11 cellular contexts compared by ENCODE assay signal in the genomic region with DNA sequence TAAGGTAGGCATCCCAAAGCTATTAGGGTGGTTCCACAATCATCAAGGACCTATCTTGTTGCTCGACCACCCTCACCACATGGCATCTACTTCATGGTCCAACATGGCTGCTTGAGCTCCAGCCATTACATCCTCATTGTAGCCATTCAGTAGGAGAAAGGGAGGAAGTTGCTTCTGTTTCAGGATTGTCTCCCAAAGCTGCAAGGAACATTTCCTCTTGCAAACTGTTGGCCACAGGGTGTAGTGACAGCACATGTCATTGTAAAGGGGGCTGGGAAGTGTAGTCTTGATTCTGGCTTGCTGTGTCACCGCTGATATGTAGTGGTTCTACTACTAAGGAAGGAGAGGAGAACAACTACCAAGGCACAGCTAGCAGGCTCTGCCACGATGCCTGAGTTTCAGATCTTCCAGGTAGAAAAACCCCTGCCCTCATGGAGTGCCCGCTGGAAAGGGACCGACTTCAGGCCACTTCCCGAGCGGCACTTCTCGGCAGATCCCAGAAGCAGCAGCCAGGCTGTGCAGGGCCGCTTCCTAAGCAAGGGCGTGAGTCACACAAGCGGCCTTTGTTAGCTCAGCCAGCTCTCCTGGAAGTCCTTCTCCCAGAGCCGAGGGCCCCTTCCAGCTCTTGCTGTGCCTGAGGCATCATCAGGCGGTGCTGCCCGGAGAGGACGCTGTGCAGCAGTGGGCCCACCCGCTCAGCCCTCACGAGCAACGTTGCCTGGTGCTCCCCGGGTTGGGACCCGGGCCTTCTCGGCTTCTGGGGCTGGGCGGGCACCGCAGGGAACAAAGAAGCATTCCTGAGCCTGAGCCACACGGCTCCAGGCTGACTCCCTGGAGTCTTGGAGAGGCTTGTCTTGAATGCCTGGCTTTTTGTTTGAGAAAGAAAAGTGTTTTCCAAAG. TPM values are rescaled to one million over a fixed set of nuclear protein-coding genes. Genes with fewer than 3 reads are reported as not detected.
DNase-seq lines count a peak whose midpoint lies in the region; ATAC-seq and TF ChIP-seq lines count a peak whose summit lies in the region.
"Had no signal": no experiment of that assay in that cellular context is flagged by ENCODE, and none has a peak within 500 bp of the region (broad histone marks: within the 10 kb centered on the region; RNA-seq: fewer than 3 reads in every experiment).

No MANE protein-coding gene starts in this region.

- no peak overlapping the region for H3K4me3 Mint-ChIP-seq in stimulated activated naive B cell treated with anti-CD40 and anti-IgM and Interleukin-4, amounts not matched to agents 10 μg/mL and 1 μg/mL and 100 μg/mL, for 72 hours
- H3K4me3 Mint-ChIP-seq: activated naive CD8-positive, alpha-beta T cell treated with anti-CD3 and anti-CD28 coated beads for 36 hours had no signal

- no peak overlapping the region for H3K27ac Mint-ChIP-seq in stimulated activated naive B cell treated with anti-CD40 and anti-IgM and Interleukin-4, amounts not matched to agents 10 μg/mL and 1 μg/mL and 100 μg/mL, for 72 hours
- H3K27ac Mint-ChIP-seq: activated naive CD8-positive, alpha-beta T cell treated with anti-CD3 and anti-CD28 coated beads for 36 hours had no signal

- H3K9me3 ChIP-seq in ES-I3 (ENCODE audit: control insufficient read depth, insufficient read depth, low read length) = no peaks in the 10 kb centered on the region
- no peaks in the 10 kb centered on the region for H3K9me3 ChIP-seq in cardiac muscle cell (ENCODE audit: low read depth)

- TF ChIP-seq CTCF in cardiac muscle cell (IDR thresholded peaks at IDR 0.05; ENCODE audit: low read depth, low read length) = peak; percentile 39

- H3K9ac ChIP-seq in ES-I3 (ENCODE audit: low read depth, low read length) = peak overlapping the region; percentile 14; the same call in 1 of the 2 replicates

- H3K36me3 Mint-ChIP-seq in stimulated activated naive B cell treated with anti-CD40 and anti-IgM and Interleukin-4, amounts not matched to agents 10 μg/mL and 1 μg/mL and 100 μg/mL, for 72 hours = peaks cover 0 to 4% of the 10 kb centered on the region in 2 donors
- H3K36me3 Mint-ChIP-seq: activated naive CD8-positive, alpha-beta T cell treated with anti-CD3 and anti-CD28 coated beads for 36 hours had no signal

- DNase-seq in amniotic epithelial cell (ENCODE audit: low read depth) (peak; percentile 87), cardiac muscle cell (ENCODE audit: low read depth in 1 of 2, low spot score in 1 of 2) (peak in 1 of 2 donors; percentile 90), posterior vena cava (ENCODE audit: low spot score) (peak; percentile 92), OCI-M2 (lab: John Stamatoyannopoulos, UW; ENCODE audit: unreplicated experiment) (no peak), cerebellar cortex (ENCODE audit: low spot score) (no peak)
- no peak for DNase-seq in activated naive CD4-positive, alpha-beta T cell treated with Interleukin-2 at 50 U/mL for 16 hours
- no peak for DNase-seq in stimulated activated naive B cell treated with anti-CD40 and anti-IgM and Interleukin-4, amounts not matched to agents 10 μg/mL and 1 μg/mL and 100 μg/mL, for 72 hours
- DNase-seq: activated naive CD8-positive, alpha-beta T cell treated with anti-CD3 and anti-CD28 coated beads for 36 hours; stimulated activated CD4-positive, alpha-beta T cell treated with anti-CD3 and anti-CD28 coated beads, Interleukin-2, amount 100 ng/mL, for 48 hours had no signal

- H3K36me3 ChIP-seq in ES-I3 (ENCODE audit: insufficient read depth, low read length) = no peaks in the 10 kb centered on the region
- H3K36me3 ChIP-seq in cardiac muscle cell = no peaks in the 10 kb centered on the region

- H3K4me1 ChIP-seq in ES-I3 (ENCODE audit: insufficient read depth, low read length) = peaks cover 13% of the 10 kb centered on the region
- H3K4me1 ChIP-seq in cardiac muscle cell (ENCODE audit: low read depth) = no peaks in the 10 kb centered on the region

- H3K27me3 Mint-ChIP-seq in stimulated activated naive B cell treated with anti-CD40 and anti-IgM and Interleukin-4, amounts not matched to agents 10 μg/mL and 1 μg/mL and 100 μg/mL, for 72 hours = no peaks in the 10 kb centered on the region
- H3K27me3 Mint-ChIP-seq: activated naive CD8-positive, alpha-beta T cell treated with anti-CD3 and anti-CD28 coated beads for 36 hours had no signal

- H3K27ac ChIP-seq in cardiac muscle cell = no peak overlapping the region

- peaks cover 0 to under 1% of the 10 kb centered on the region in 2 donors for H3K9me3 Mint-ChIP-seq in stimulated activated naive B cell treated with anti-CD40 and anti-IgM and Interleukin-4, amounts not matched to agents 10 μg/mL and 1 μg/mL and 100 μg/mL, for 72 hours
- H3K9me3 Mint-ChIP-seq: activated naive CD8-positive, alpha-beta T cell treated with anti-CD3 and anti-CD28 coated beads for 36 hours had no signal

- no peaks in the 10 kb centered on the region for H3K27me3 ChIP-seq in cardiac muscle cell

- H3K4me1 Mint-ChIP-seq in stimulated activated naive B cell treated with anti-CD40 and anti-IgM and Interleukin-4, amounts not matched to agents 10 μg/mL and 1 μg/mL and 100 μg/mL, for 72 hours = peaks cover 0 to 6% of the 10 kb centered on the region in 2 donors

- intact Hi-C loops in posterior vena cava (cut with DNase I) = no loop called here

- no peak for ATAC-seq in stimulated activated naive B cell treated with anti-CD40 and anti-IgM and Interleukin-4, amounts not matched to agents 10 μg/mL and 1 μg/mL and 100 μg/mL, for 72 hours (replicated peaks)
- ATAC-seq: GM12878 had no signal

- H3K4me3 ChIP-seq in cardiac muscle cell = no peak overlapping the region
- H3K4me3 ChIP-seq: GM12878 had no signal

RNA-seq across cellular contexts. Expression of gene HS6ST1, which starts 58.2 kb away (rescaled TPM):
- 24.5 and 26.1 TPM in 2 replicates for total RNA-seq in cardiac muscle cell
- 13.8 and 22.9 TPM in 2 replicates for polyA plus RNA-seq in cardiac muscle cell
- total RNA-seq in posterior vena cava = 10 to 100 TPM; 16.9 to 22.4 TPM

Comparison
In these comparisons a context has a peak if more than half of its experiments do, and no peak if none do; other contexts are left out.
1. DNase-seq: peak in amniotic epithelial cell (single experiment) and posterior vena cava (single experiment); none in activated naive CD4-positive, alpha-beta T cell treated with Interleukin-2 at 50 U/mL for 16 hours (single experiment), stimulated activated naive B cell treated with anti-CD40 and anti-IgM and Interleukin-4, amounts not matched to agents 10 μg/mL and 1 μg/mL and 100 μg/mL, for 72 hours (single experiment), OCI-M2 (single experiment) and cerebellar cortex (single experiment).